Comparison of ENCODE assay signal across 34 cellular contexts in the genomic region with DNA sequence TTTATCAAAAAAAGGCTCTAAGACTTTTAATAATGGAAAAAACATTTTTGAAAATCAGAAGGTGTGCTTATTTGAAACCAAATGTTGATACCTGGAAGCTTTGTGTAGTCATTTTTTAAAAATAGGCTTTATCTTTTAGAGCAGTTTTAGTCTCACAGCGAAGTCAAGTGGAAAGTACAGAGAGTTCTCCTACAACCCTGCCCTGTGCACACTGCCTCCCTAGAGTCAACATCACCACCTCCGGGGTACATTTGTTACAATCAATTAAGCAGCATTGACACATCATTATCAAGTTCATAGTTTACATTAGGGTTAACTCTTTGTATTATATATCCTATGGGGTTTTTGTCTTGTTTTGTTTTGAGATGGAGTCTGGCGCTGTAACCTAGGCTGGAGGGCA.
"Had no signal": no experiment of that assay in that cellular context is flagged by ENCODE, and none has a peak within 500 bp of the region (broad histone marks: within the 10 kb centered on the region; RNA-seq: fewer than 3 reads in every experiment).

No MANE protein-coding gene starts in this region.

- H3K4me3 ChIP-seq: adrenal gland, Peyer's patch had no signal

- H3K4me1 ChIP-seq: adrenal gland, Peyer's patch had no signal

- FAIRE-seq: astrocyte, bronchial epithelial cell had no signal

- H3K27me3 ChIP-seq: adrenal gland, Peyer's patch had no signal

- H3K36me3 ChIP-seq: adrenal gland, Peyer's patch had no signal

- H3K27ac ChIP-seq: adrenal gland, Peyer's patch, VCaP had no signal

- ATAC-seq: activated naive CD4-positive, alpha-beta T cell treated with anti-CD3 and anti-CD28 coated beads, Interleukin-2, amount 50 U/mL, for 72 hours; activated T-cell treated with anti-CD3 and anti-CD28 coated beads, Interleukin-2, amount 50 U/mL, for 4 hours; PC-3 had no signal

- H3K9me3 ChIP-seq: adrenal gland, Peyer's patch had no signal

- DNase-seq: activated B cell treated with CpG ODN at 0.5 μM for 24 hours; activated CD4-positive, alpha-beta memory T cell treated with anti-CD3 and anti-CD28 coated beads for 36 hours; activated CD4-positive, alpha-beta T cell treated with anti-CD3 and anti-CD28 coated beads for 4 hours; activated CD4-positive, alpha-beta T cell treated with anti-CD3 and anti-CD28 coated beads, Interleukin-2, amount 50 U/mL, for 1 hour; activated CD4-positive, CD25-positive, alpha-beta regulatory T cell treated with anti-CD3 and anti-CD28 coated beads, Interleukin-2, amount 50 U/mL, for 72 hours; activated CD8-positive, alpha-beta memory T cell treated with anti-CD3 and anti-CD28 coated beads, Interleukin-2, amount 50 U/mL, for 4 hours; activated gamma-delta T cell treated with Interleukin-2 at 50 U/mL for 16 hours; activated naive CD4-positive, alpha-beta T cell treated with anti-CD3 and anti-CD28 coated beads for 36 hours; activated T-cell treated with anti-CD3 and anti-CD28 coated beads for 4 hours; activated T-cell treated with anti-CD3 and anti-CD28 coated beads, Interleukin-2, amount 50 U/mL, for 4 hours; adrenal gland; Karpas-422; KBM-7; NCI-H1105; NCI-H1417 treated with DMSO at 0.1 percent for 48 hours; NCI-H187; NCI-H2029 treated with DMSO at 0.1 percent for 48 hours; NCI-H2171 treated with DMSO at 0.1 percent for 48 hours; NCI-H2227 treated with DMSO at 0.1 percent for 48 hours; NCI-H446; NCI-H510A treated with DMSO at 0.1 percent for 48 hours; NCI-H526 treated with DMSO at 0.1 percent for 48 hours; NK-92 treated with Interleukin-12 subunit alpha and Interleukin-12 subunit beta, amount 100 ng/mL, for 24 hours; PC-3; Peyer's patch; RPMI8226; SW 1271; T-helper 1 cell; T-helper 2 cell; T-helper 9 cell had no signal
